In the genomic region with DNA sequence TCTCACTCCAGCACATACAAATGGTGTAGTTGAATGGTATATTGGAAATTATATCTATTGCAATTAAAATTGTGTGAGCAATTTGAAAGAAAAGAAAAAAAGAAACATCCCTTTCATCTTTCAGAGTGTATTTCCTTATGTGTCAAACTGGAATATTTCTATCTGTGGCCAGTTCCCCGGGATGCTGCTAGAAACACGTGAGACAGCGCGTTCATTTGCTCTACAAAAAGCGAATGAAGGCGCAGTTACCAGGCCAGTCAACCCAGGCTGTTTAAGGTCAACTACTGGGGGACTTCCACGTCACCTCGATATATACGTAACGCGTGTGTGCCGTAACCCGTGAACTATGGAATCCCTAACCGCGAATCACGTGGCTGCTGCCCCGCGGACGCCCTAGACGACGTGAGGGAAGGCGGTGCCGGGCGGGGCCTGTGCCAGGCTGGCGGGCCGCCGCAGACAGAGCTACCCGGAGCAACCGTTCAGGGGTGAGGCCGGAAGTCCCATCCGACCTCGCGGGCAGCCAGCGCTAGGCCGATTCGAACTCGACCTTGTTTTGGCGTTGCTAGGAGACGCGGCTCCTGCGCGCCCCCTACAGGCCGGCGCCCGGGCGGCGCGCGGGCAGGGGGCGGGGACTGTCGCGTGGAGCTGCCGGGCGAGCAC, we compare ENCODE assay signal across 8 cellular contexts. TPM values are rescaled to one million over a fixed set of nuclear protein-coding genes. Genes with fewer than 3 reads are reported as not detected.
DNase-seq lines count a peak whose midpoint lies in the region; ATAC-seq, FAIRE-seq and TF ChIP-seq lines count a peak whose summit lies in the region.

No MANE protein-coding gene starts in this region.

- no peaks in the 10 kb centered on the region for H3K9me1 ChIP-seq in endothelial cell of umbilical vein (replicated peaks; ENCODE audit: control insufficient read depth, extremely low read depth, insufficient read depth, low read length)

- peak; percentile 8 for FAIRE-seq in endothelial cell of umbilical vein (lab: Jason Lieb, UNC)

- H3K4me1 ChIP-seq in endothelial cell of umbilical vein (ENCODE audit: control insufficient read depth, extremely low read depth, insufficient read depth, low read length), result peaks cover 16% of the 10 kb centered on the region

- peak overlapping the region; percentile 32 for H2AFZ ChIP-seq in endothelial cell of umbilical vein (ENCODE audit: low read depth, low read length)

- TSS peak; percentile 65 for BruUV-seq in endothelial cell of umbilical vein (replicated peaks; lab: Mats Ljungman, UMichigan)

- POLR2A ChIA-PET in endothelial cell of umbilical vein (lab: Charles Lee), result interaction anchor here (0.8 to 3.0 kb wide), 6 partner anchors 29 to 429 kb away, joined by 3 to 23 read pairs (median 5); no protein-coding TSS in a partner anchor

- peak overlapping the region; percentile 66 to 96 (median 93) for H3K4me3 ChIP-seq in endothelial cell of umbilical vein (replicated peaks in 1 of 3; ENCODE audit: insufficient read depth in 1 of 3, low read depth in 1 of 3, low read length in 3 of 3)

- CTCF ChIA-PET in endothelial cell of umbilical vein (lab: Charles Lee), result interaction anchor here (0.5 to 12.2 kb wide), 96 partner anchors 9 to 582 kb away, joined by 3 to 219 read pairs (median 4); no protein-coding TSS in a partner anchor

- DNase-seq in COLO668 (lab: John Stamatoyannopoulos, UW; ENCODE audit: unreplicated experiment), result peak; percentile 99
- peak; percentile 100 for DNase-seq in HS-5 (ENCODE audit: low read depth)
- DNase-seq in NOMO-1 (lab: John Stamatoyannopoulos, UW; ENCODE audit: unreplicated experiment in 2 of 2), result peak; percentile 97 to 99
- peak; percentile 85 for DNase-seq in activated CD8-positive, alpha-beta memory T cell treated with anti-CD3 and anti-CD28 coated beads, Interleukin-2, amount 50 U/mL, for 24 hours (ENCODE audit: extremely low read depth)
- DNase-seq in endothelial cell of umbilical vein (ENCODE audit: low read depth, low spot score), result peak; percentile 90
- peak; percentile 88 for DNase-seq in midbrain (lab: John Stamatoyannopoulos, UW)
- DNase-seq in stimulated activated CD8-positive, alpha-beta memory T cell treated with anti-CD3 and anti-CD28 coated beads, Interleukin-2, amount 100 ng/mL, for 1 hour (ENCODE audit: low read depth in 2 of 2), result peak; percentile 91

- H3K27ac ChIP-seq in endothelial cell of umbilical vein (ENCODE audit: insufficient read depth, low read depth, low read length), result peak overlapping the region; percentile 88

- ATAC-seq in GM21360 (IDR thresholded peaks at IDR 0.05; ENCODE audit: unreplicated experiment), result peak; percentile 82

- peaks cover 33% of the 10 kb centered on the region for H3K79me2 ChIP-seq in endothelial cell of umbilical vein (ENCODE audit: control insufficient read depth, insufficient read depth, low read length)

- H3K9me3 ChIP-seq in endothelial cell of umbilical vein (replicated peaks; ENCODE audit: control insufficient read depth, insufficient read depth, low read length), result no peaks in the 10 kb centered on the region

- no peaks in the 10 kb centered on the region for H3K36me3 ChIP-seq in endothelial cell of umbilical vein (ENCODE audit: control insufficient read depth in 2 of 2, extremely low read depth in 1 of 2, insufficient read depth in 2 of 2, low read length in 2 of 2)

- TF ChIP-seq CTCF in endothelial cell of umbilical vein (IDR thresholded peaks at IDR 0.05; ENCODE audit: extremely low read depth in 1 of 2, insufficient read depth in 1 of 2, low read depth in 1 of 2, low read length in 2 of 2), result peak; percentile 81 to 96

- peak overlapping the region; percentile 87 for H3K9ac ChIP-seq in endothelial cell of umbilical vein (replicated peaks; ENCODE audit: extremely low read depth, insufficient read depth, low read length)

- no peaks in the 10 kb centered on the region for H3K27me3 ChIP-seq in endothelial cell of umbilical vein (ENCODE audit: control insufficient read depth in 2 of 2, insufficient read depth in 2 of 2, low read length in 2 of 2)

- no peak for TF ChIP-seq POLR2A in endothelial cell of umbilical vein (IDR thresholded peaks at IDR 0.05; ENCODE audit: low read depth, low read length)

- dilution Hi-C loops in endothelial cell of umbilical vein (cut with MboI; ENCODE audit: extremely low pct_ligation_motif_present, low sequenced_read_pairs), result no loop called here

- peaks cover 2% of the 10 kb centered on the region for H4K20me1 ChIP-seq in endothelial cell of umbilical vein (replicated peaks; ENCODE audit: control insufficient read depth, extremely low read depth, insufficient read depth, low read length)

- intact Hi-C loops in endothelial cell of umbilical vein (cut with micrococcal nuclease), result loop anchor here (2.0 to 5.0 kb wide), 4 partner anchors 48 to 1234 kb away; no protein-coding TSS in a partner anchor

- H3K4me2 ChIP-seq in endothelial cell of umbilical vein (ENCODE audit: insufficient read depth, low read length), result peak overlapping the region; percentile 64

TF ChIP-seq in endothelial cell of umbilical vein, 7 proteins besides CTCF, POLR2A, EP300 and RAD21:
- TF ChIP-seq MAX (IDR thresholded peaks at IDR 0.05; ENCODE audit: insufficient read depth, insufficient read length), result peak; percentile 60
- TF ChIP-seq JUN (IDR thresholded peaks at IDR 0.05; ENCODE audit: borderline replicate concordance, insufficient read depth, insufficient read length, low read depth), result no peak
- no peak for TF ChIP-seq MYC (IDR thresholded peaks at IDR 0.05; ENCODE audit: low read depth, low read length)
- no peak for TF ChIP-seq EZH2 (IDR thresholded peaks at IDR 0.05; ENCODE audit: borderline replicate concordance, low read depth, low read length, severe bottlenecking)
- TF ChIP-seq POLR2AphosphoS5 (IDR thresholded peaks at IDR 0.05; ENCODE audit: insufficient read depth, low read depth, low read length), result peak; percentile 67
- TF ChIP-seq GATA2 (IDR thresholded peaks at IDR 0.05; ENCODE audit: insufficient read depth, insufficient read length, low read depth, low read length), result no peak
- peak; percentile 11 for TF ChIP-seq FOS (IDR thresholded peaks at IDR 0.05; ENCODE audit: borderline replicate concordance, insufficient read depth, low read length)

RNA-seq across cellular contexts. Expression of gene ARL4A, which starts 1.1 kb away (rescaled TPM):
- 30.7 and 34.1 TPM in 2 replicates for total RNA-seq in endothelial cell of umbilical vein
- 28.0 and 43.2 TPM in 2 replicates for polyA plus RNA-seq in endothelial cell of umbilical vein
- polyA plus RNA-seq in endothelial cell of umbilical vein (2011; cell fraction: cytosol; rRNA removed), result 47.0 and 47.2 TPM in 2 replicates
- 36.1 and 43.2 TPM in 2 replicates for polyA plus RNA-seq in endothelial cell of umbilical vein (2011; cell fraction: nucleus; rRNA removed)
- polyA plus RNA-seq in endothelial cell of umbilical vein (2012), result 78.0 and 102 TPM in 2 replicates
- polyA minus RNA-seq in endothelial cell of umbilical vein, result 43.3 and 45.7 TPM in 2 replicates
- polyA minus RNA-seq in endothelial cell of umbilical vein (2011; cell fraction: cytosol; rRNA and poly(A)+ RNA removed), result 16.2 TPM
- 58.6 and 65.7 TPM in 2 replicates for polyA minus RNA-seq in endothelial cell of umbilical vein (2011; cell fraction: nucleus; rRNA and poly(A)+ RNA removed)

Comparison
In these comparisons a context has a peak if more than half of its experiments do, and no peak if none do; other contexts are left out.
1. Peak in every context shown above with its lines: DNase-seq, ATAC-seq, H3K4me3 ChIP-seq and H3K27ac ChIP-seq.